In genomic region chr6:46095251-46095650, GRCh38 we compare ENCODE assay signal across 8 cellular contexts. TPM values are rescaled to one million over a fixed set of nuclear protein-coding genes. Genes with fewer than 3 reads are reported as not detected.
"Had no signal": no experiment of that assay in that cellular context is flagged by ENCODE, and none has a peak within 500 bp of the region (broad histone marks: within the 10 kb centered on the region; RNA-seq: fewer than 3 reads in every experiment).

No MANE protein-coding gene starts in this region.

- H3K4me2 ChIP-seq: KMS-11 had no signal

- H3K27me3 Mint-ChIP-seq: IgD-negative memory B cell had no signal

- H3K4me3 ChIP-seq: K562 had no signal

- ATAC-seq: K562 had no signal

- H3K27ac ChIP-seq: HL-60, KMS-11 had no signal

- H3K9ac ChIP-seq: KMS-11 had no signal

- DNase-seq: IMR-90, KBM-7, KG1 had no signal

- FAIRE-seq: HTR-8/SVneo, K562 had no signal

- H3K4me1 Mint-ChIP-seq: IgD-negative memory B cell had no signal

RNA-seq across cellular contexts. Expression of gene ENPP4, which starts 34.5 kb away (rescaled TPM):
- polyA plus RNA-seq: K562 had no signal
